9 cellular contexts compared by ENCODE assay signal in the genomic region with DNA sequence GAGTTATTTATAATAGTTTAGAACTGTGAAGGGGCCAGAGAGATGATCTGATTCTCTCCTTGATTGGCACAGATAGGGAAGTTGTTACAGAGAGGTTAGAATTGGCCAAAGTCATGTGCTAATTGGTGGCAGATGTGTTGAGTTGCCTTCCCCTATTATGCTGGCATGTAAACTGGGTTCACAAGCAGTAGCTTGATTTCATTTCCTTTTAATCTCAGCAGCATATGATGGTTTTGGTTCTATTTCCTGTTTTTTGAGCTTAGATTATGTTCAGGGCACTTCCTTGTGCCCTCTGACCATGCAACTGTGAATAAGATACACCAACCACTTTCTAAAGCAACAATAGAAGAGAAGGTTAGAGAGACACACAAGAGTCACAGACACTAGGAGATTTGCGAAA. TPM values are rescaled to one million over a fixed set of nuclear protein-coding genes. Genes with fewer than 3 reads are reported as not detected.
DNase-seq lines count a peak whose midpoint lies in the region; ATAC-seq and TF ChIP-seq lines count a peak whose summit lies in the region.
"Had no signal": no experiment of that assay in that cellular context is flagged by ENCODE, and none has a peak within 500 bp of the region (broad histone marks: within the 10 kb centered on the region; RNA-seq: fewer than 3 reads in every experiment).

No MANE protein-coding gene starts in this region.

- peaks cover 40% of the 10 kb centered on the region for H3K4me1 ChIP-seq in KMS-11 (ENCODE audit: low read depth, poor library complexity, severe bottlenecking)

- no peaks in the 10 kb centered on the region for H3K9me3 Mint-ChIP-seq in nephron progenitor cell

- peaks cover 11% of the 10 kb centered on the region for H3K4me1 Mint-ChIP-seq in nephron progenitor cell

- no peaks in the 10 kb centered on the region for H3K27me3 Mint-ChIP-seq in nephron progenitor cell (ENCODE audit: low read depth, poor library complexity)

- no peaks in the 10 kb centered on the region; the same call in 1 of the 2 replicates for H3K79me2 ChIP-seq in KMS-11 (ENCODE audit: insufficient read depth, low read depth)

- ATAC-seq in GM21723 (IDR thresholded peaks at IDR 0.05; ENCODE audit: unreplicated experiment): peak; percentile 76
- peak; percentile 79 for ATAC-seq in left ventricle myocardium superior

- H3K27ac ChIP-seq in KMS-11: no peak overlapping the region

- H3K36me3 ChIP-seq in KMS-11 (ENCODE audit: insufficient read depth): no peaks in the 10 kb centered on the region

- H3K36me3 Mint-ChIP-seq in nephron progenitor cell (ENCODE audit: low read depth): peaks cover 46% of the 10 kb centered on the region

- no peak overlapping the region for H2AFZ ChIP-seq in KMS-11 (ENCODE audit: low read depth)

- H3K27me3 ChIP-seq in KMS-11 (ENCODE audit: insufficient read depth, low read depth): no peaks in the 10 kb centered on the region

- intact Hi-C loops in left ventricle myocardium superior (cut with micrococcal nuclease): no loop called here

- TF ChIP-seq CTCF in GM12865 (IDR thresholded peaks at IDR 0.05; ENCODE audit: insufficient read depth, low read depth, low read length, missing control alignments) (no peak), KMS-11 (conservative IDR thresholded peaks at IDR 0.05; ENCODE audit: low read depth, low read length) (no peak), nephron progenitor cell (IDR thresholded peaks at IDR 0.05) (no peak)

- DNase-seq in GM12865 (ENCODE audit: low read depth): peak; percentile 43
- DNase-seq in left ventricle myocardium superior: no peak
- DNase-seq in T1000 (lab: John Stamatoyannopoulos, UW): no peak
- no peak for DNase-seq in kidney tubule cell (ENCODE audit: low spot score)
- no peak for DNase-seq in stimulated activated CD4-positive, alpha-beta T cell treated with anti-CD3 and anti-CD28 coated beads, Interleukin-4, amount 100 ng/mL, for 4 hours
- no peak for DNase-seq in nephron progenitor cell
- DNase-seq: NCI-H1048 had no signal

- H3K4me3 Mint-ChIP-seq in nephron progenitor cell: no peak overlapping the region

- H3K4me2 ChIP-seq in KMS-11: peak overlapping the region; percentile 4; the same call in 1 of the 2 replicates

- no peak overlapping the region for H3K9ac ChIP-seq in KMS-11

- no peak overlapping the region for H3K27ac Mint-ChIP-seq in nephron progenitor cell

- no peaks in the 10 kb centered on the region for H4K20me1 ChIP-seq in KMS-11 (ENCODE audit: insufficient read depth)

- H3K4me3 ChIP-seq in GM12865 (ENCODE audit: low read depth, low read length) (no peak overlapping the region), KMS-11 (IDR thresholded peaks at IDR 0.05; ENCODE audit: insufficient read depth, low read depth, low read length) (no peak overlapping the region)

RNA-seq across cellular contexts. Expression of a gene that starts 16.5 kb away (rescaled TPM):
- 5.8 TPM for total RNA-seq in left ventricle myocardium superior

RNA-seq across cellular contexts. Expression of a gene that starts 59.6 kb away (rescaled TPM):
- 29.0 TPM for total RNA-seq in left ventricle myocardium superior
